In genomic region chr2:237603049-237603717, GRCh38 we compare ENCODE assay signal across 1 cellular context.
A peak's percentile ranks its signal among the peaks of the same experiment; 100 is the strongest.
TF ChIP-seq lines count a peak whose summit lies in the region.

No MANE protein-coding gene starts in this region.

TF ChIP-seq in HepG2, 621 proteins besides CTCF, POLR2A, EP300 and RAD21 (continued from another document):
- TF ChIP-seq RNF219 (CRISPR knock-in tag; IDR thresholded peaks at IDR 0.05): no peak
- no peak for TF ChIP-seq SMARCC2 (IDR thresholded peaks at IDR 0.05)
- no peak for TF ChIP-seq NFYB (CRISPR knock-in tag; IDR thresholded peaks at IDR 0.05)
- no peak for TF ChIP-seq ZNF382 (CRISPR knock-in tag; IDR thresholded peaks at IDR 0.05; ENCODE audit: borderline replicate concordance)
- TF ChIP-seq RCOR2 (CRISPR knock-in tag; IDR thresholded peaks at IDR 0.05): peak; percentile 25; the same call in 1 of the 2 replicates
- TF ChIP-seq SP4 (CRISPR knock-in tag; IDR thresholded peaks at IDR 0.05): no peak
- TF ChIP-seq, protein P1, sequence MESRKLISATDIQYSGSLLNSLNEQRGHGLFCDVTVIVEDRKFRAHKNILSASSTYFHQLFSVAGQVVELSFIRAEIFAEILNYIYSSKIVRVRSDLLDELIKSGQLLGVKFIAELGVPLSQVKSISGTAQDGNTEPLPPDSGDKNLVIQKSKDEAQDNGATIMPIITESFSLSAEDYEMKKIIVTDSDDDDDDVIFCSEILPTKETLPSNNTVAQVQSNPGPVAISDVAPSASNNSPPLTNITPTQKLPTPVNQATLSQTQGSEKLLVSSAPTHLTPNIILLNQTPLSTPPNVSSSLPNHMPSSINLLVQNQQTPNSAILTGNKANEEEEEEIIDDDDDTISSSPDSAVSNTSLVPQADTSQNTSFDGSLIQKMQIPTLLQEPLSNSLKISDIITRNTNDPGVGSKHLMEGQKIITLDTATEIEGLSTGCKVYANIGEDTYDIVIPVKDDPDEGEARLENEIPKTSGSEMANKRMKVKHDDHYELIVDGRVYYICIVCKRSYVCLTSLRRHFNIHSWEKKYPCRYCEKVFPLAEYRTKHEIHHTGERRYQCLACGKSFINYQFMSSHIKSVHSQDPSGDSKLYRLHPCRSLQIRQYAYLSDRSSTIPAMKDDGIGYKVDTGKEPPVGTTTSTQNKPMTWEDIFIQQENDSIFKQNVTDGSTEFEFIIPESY (CRISPR knock-in tag; IDR thresholded peaks at IDR 0.05): peak; percentile 55; the same call in 1 of the 2 replicates
- TF ChIP-seq TFAP4 (IDR thresholded peaks at IDR 0.05; ENCODE audit: borderline replicate concordance, low read depth): 0 out of 2 replicates have a peak, but pooled peaks have one; percentile 9
- TF ChIP-seq ZNF614 (CRISPR knock-in tag; IDR thresholded peaks at IDR 0.05; ENCODE audit: borderline replicate concordance): no peak
- TF ChIP-seq ZNF749 (CRISPR knock-in tag; IDR thresholded peaks at IDR 0.05; ENCODE audit: borderline replicate concordance): no peak
- no peak for TF ChIP-seq NFE2L2 (IDR thresholded peaks at IDR 0.05; ENCODE audit: low read length)
- no peak for TF ChIP-seq KLF9 (CRISPR knock-in tag; IDR thresholded peaks at IDR 0.05; ENCODE audit: low read depth)
- no peak for TF ChIP-seq GFI1 (CRISPR knock-in tag; IDR thresholded peaks at IDR 0.05; ENCODE audit: borderline replicate concordance)
- peak; percentile 36; the same call in 1 of the 2 replicates for TF ChIP-seq ZGPAT (CRISPR knock-in tag; IDR thresholded peaks at IDR 0.05)
- TF ChIP-seq KDM5A (IDR thresholded peaks at IDR 0.05; ENCODE audit: borderline replicate concordance, low read length): no peak
- TF ChIP-seq ZNF589 (CRISPR knock-in tag; conservative IDR thresholded peaks at IDR 0.05): no peak
- TF ChIP-seq TOPORS (CRISPR knock-in tag; IDR thresholded peaks at IDR 0.05): no peak
- no peak for TF ChIP-seq ZNF563 (CRISPR knock-in tag; IDR thresholded peaks at IDR 0.05)
- peak; percentile 40; the same call in 1 of the 2 replicates for TF ChIP-seq KDM5B (CRISPR knock-in tag; IDR thresholded peaks at IDR 0.05; ENCODE audit: borderline replicate concordance)
- TF ChIP-seq, protein P2, sequence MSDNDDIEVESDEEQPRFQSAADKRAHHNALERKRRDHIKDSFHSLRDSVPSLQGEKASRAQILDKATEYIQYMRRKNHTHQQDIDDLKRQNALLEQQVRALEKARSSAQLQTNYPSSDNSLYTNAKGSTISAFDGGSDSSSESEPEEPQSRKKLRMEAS (IDR thresholded peaks at IDR 0.05): peak; percentile 65; the same call in 1 of the 2 replicates
- no peak for TF ChIP-seq ZNF205 (CRISPR knock-in tag; IDR thresholded peaks at IDR 0.05)
- 0 out of 2 replicates have a peak, but pooled peaks have one; percentile 19 for TF ChIP-seq ZNF598 (CRISPR knock-in tag; IDR thresholded peaks at IDR 0.05; ENCODE audit: borderline replicate concordance)
- 0 out of 2 replicates have a peak, but pooled peaks have one; percentile 20 for TF ChIP-seq ZKSCAN8 (CRISPR knock-in tag; IDR thresholded peaks at IDR 0.05; ENCODE audit: borderline replicate concordance)
- no peak for TF ChIP-seq ZNF747 (CRISPR knock-in tag; IDR thresholded peaks at IDR 0.05; ENCODE audit: borderline replicate concordance)
- no peak for TF ChIP-seq ZC3H4 (CRISPR knock-in tag; IDR thresholded peaks at IDR 0.05; ENCODE audit: borderline replicate concordance)
- TF ChIP-seq ETS1 (CRISPR knock-in tag; IDR thresholded peaks at IDR 0.05): no peak
- no peak for TF ChIP-seq SOX6 (IDR thresholded peaks at IDR 0.05)
- TF ChIP-seq SOX6 (CRISPR knock-in tag; IDR thresholded peaks at IDR 0.05): peak; percentile 30; the same call in 1 of the 2 replicates
- TF ChIP-seq RORA (CRISPR knock-in tag; IDR thresholded peaks at IDR 0.05): no peak
- TF ChIP-seq, protein P3, sequence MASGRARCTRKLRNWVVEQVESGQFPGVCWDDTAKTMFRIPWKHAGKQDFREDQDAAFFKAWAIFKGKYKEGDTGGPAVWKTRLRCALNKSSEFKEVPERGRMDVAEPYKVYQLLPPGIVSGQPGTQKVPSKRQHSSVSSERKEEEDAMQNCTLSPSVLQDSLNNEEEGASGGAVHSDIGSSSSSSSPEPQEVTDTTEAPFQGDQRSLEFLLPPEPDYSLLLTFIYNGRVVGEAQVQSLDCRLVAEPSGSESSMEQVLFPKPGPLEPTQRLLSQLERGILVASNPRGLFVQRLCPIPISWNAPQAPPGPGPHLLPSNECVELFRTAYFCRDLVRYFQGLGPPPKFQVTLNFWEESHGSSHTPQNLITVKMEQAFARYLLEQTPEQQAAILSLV (CRISPR knock-in tag; IDR thresholded peaks at IDR 0.05; ENCODE audit: borderline replicate concordance): no peak
